8 cellular contexts compared by ENCODE assay signal in the genomic region with DNA sequence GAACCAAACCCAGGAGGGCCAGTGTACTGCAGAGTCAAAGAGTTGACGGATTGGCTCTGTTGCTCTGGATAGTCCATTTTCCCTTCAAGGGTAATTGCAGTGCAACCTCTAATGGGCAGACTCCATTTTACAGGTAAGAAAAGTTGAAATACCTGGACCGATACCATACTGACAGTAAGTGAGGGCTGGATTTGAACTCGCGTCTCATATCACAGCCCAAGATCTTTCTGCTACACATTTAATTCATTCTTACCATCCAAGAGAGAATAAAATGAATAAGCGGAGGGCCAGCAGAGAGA.
DNase-seq lines count a peak whose midpoint lies in the region; ATAC-seq and TF ChIP-seq lines count a peak whose summit lies in the region.

No MANE protein-coding gene starts in this region.

- H3K27me3 ChIP-seq in muscle layer of duodenum (ENCODE audit: low read depth, low read length) = no peaks in the 10 kb centered on the region

- H3K9me3 Mint-ChIP-seq in central memory CD8-positive, alpha-beta T cell = no peaks in the 10 kb centered on the region

- H3K27ac ChIP-seq in muscle layer of duodenum (ENCODE audit: low read length) = no peak overlapping the region

- peak; percentile 18 for ATAC-seq in HG03442 (IDR thresholded peaks at IDR 0.05; ENCODE audit: unreplicated experiment)
- ATAC-seq in central memory CD8-positive, alpha-beta T cell (replicated peaks; ENCODE audit: extremely low read depth, poor library complexity, severe bottlenecking) = no peak
- no peak for ATAC-seq in activated CD4-positive, CD25-positive, alpha-beta regulatory T cell treated with anti-CD3 and anti-CD28 coated beads, Interleukin-2, amount 50 U/mL, for 24 hours
- ATAC-seq in HG03095 (IDR thresholded peaks at IDR 0.05; ENCODE audit: unreplicated experiment) = no peak
- ATAC-seq in GM18909 (IDR thresholded peaks at IDR 0.05; ENCODE audit: poor library complexity, unreplicated experiment) = no peak

- H3K36me3 Mint-ChIP-seq in central memory CD8-positive, alpha-beta T cell (ENCODE audit: insufficient read depth) = peaks cover 19% of the 10 kb centered on the region

- no peak for TF ChIP-seq CTCF in AG10803 (conservative IDR thresholded peaks at IDR 0.05; ENCODE audit: low read length)

- H3K4me3 Mint-ChIP-seq in central memory CD8-positive, alpha-beta T cell = peak overlapping the region; percentile 86

- peak overlapping the region; percentile 89 for H3K27ac Mint-ChIP-seq in central memory CD8-positive, alpha-beta T cell (ENCODE audit: low read depth)

- peaks cover 32% of the 10 kb centered on the region for H3K4me1 Mint-ChIP-seq in central memory CD8-positive, alpha-beta T cell

- H3K4me3 ChIP-seq in AG10803 (ENCODE audit: low read length) = peak overlapping the region; percentile 87
- peak overlapping the region; percentile 80 to 93 for H3K4me3 ChIP-seq in muscle layer of duodenum (ENCODE audit: low read depth in 1 of 2, low read length in 2 of 2)

- no peaks in the 10 kb centered on the region for H3K27me3 Mint-ChIP-seq in central memory CD8-positive, alpha-beta T cell

- DNase-seq in AG10803 (ENCODE audit: low read depth) = no peak
- no peak for DNase-seq in central memory CD8-positive, alpha-beta T cell (ENCODE audit: low spot score in 2 of 2)
- DNase-seq in stimulated activated CD4-positive, alpha-beta T cell treated with anti-CD3 and anti-CD28 coated beads, Interleukin-2, amount 100 ng/mL, for 48 hours = no peak

- H3K4me1 ChIP-seq in muscle layer of duodenum (ENCODE audit: control insufficient read depth in 1 of 2, insufficient read depth in 2 of 2, low read length in 2 of 2) = peaks cover 7 to 10% of the 10 kb centered on the region in 2 donors

- no peaks in the 10 kb centered on the region for H3K9me3 ChIP-seq in muscle layer of duodenum (ENCODE audit: control insufficient read depth in 1 of 2, low read length in 2 of 2)

- H3K36me3 ChIP-seq in muscle layer of duodenum (ENCODE audit: control insufficient read depth in 1 of 2, insufficient read depth in 2 of 2, low read length in 2 of 2) = peaks cover 0 to 5% of the 10 kb centered on the region in 2 donors
